Comparison of ENCODE assay signal across 1 cellular context in the genomic region with DNA sequence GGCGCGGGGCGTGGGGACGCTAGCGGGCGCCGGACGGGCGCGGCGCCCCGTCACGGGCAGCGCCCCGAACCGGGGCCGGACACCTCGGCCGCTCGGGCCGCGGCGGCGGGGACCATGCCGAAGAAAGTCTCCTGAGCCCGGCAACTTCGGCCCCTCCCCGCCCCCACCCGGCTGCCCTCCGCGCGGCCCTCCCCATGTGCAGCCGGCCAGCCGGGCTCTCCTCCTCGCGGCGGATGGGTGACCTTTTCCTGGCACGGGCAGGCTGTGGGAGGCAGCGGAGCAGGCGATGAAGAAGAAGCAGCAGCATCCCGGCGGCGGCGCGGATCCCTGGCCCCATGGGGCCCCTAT.
TF ChIP-seq lines count a peak whose summit lies in the region.

No MANE protein-coding gene starts in this region.

TF ChIP-seq in SK-N-SH, 30 proteins besides CTCF, POLR2A, EP300 and RAD21:
- TF ChIP-seq EZH2phosphoT487 (IDR thresholded peaks at IDR 0.05; ENCODE audit: borderline replicate concordance, low read depth) (no peak), JUND (IDR thresholded peaks at IDR 0.05) (no peak), TEAD4 (IDR thresholded peaks at IDR 0.05; ENCODE audit: borderline replicate concordance, insufficient read depth) (no peak), ZBTB33 (IDR thresholded peaks at IDR 0.05; ENCODE audit: borderline replicate concordance, low read depth) (no peak), NFIC (IDR thresholded peaks at IDR 0.05; ENCODE audit: borderline replicate concordance) (no peak), YY1 (IDR thresholded peaks at IDR 0.05; ENCODE audit: low read depth) (no peak), RFX5 (IDR thresholded peaks at IDR 0.05; ENCODE audit: low read length) (no peak), FOXJ3 (CRISPR knock-in tag; IDR thresholded peaks at IDR 0.05) (no peak), POLR2AphosphoS5 (IDR thresholded peaks at IDR 0.05; ENCODE audit: low read depth, low read length) (no peak), SMC3 (IDR thresholded peaks at IDR 0.05; ENCODE audit: low read depth, low read length) (no peak), CHD2 (IDR thresholded peaks at IDR 0.05; ENCODE audit: low read length, partially characterized antibody) (no peak), MEF2A (IDR thresholded peaks at IDR 0.05; ENCODE audit: borderline replicate concordance, low read depth) (no peak), NRF1 (IDR thresholded peaks at IDR 0.05; ENCODE audit: low read depth, low read length) (no peak), ELF1 (IDR thresholded peaks at IDR 0.05) (no peak)
- TF ChIP-seq, protein P1, sequence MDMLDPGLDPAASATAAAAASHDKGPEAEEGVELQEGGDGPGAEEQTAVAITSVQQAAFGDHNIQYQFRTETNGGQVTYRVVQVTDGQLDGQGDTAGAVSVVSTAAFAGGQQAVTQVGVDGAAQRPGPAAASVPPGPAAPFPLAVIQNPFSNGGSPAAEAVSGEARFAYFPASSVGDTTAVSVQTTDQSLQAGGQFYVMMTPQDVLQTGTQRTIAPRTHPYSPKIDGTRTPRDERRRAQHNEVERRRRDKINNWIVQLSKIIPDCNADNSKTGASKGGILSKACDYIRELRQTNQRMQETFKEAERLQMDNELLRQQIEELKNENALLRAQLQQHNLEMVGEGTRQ (IDR thresholded peaks at IDR 0.05; ENCODE audit: borderline replicate concordance, low read depth, low read length), result no peak
